ENCODE assay signal across 15 cellular contexts in genomic region chr2:135792401-135793152, GRCh38. TPM values are rescaled to one million over a fixed set of nuclear protein-coding genes. Genes with fewer than 3 reads are reported as not detected.
A peak's percentile ranks its signal among the peaks of the same experiment; 100 is the strongest.
DNase-seq lines count a peak whose midpoint lies in the region; ATAC-seq, FAIRE-seq and TF ChIP-seq lines count a peak whose summit lies in the region.
"Had no signal": no experiment of that assay in that cellular context is flagged by ENCODE, and none has a peak within 500 bp of the region (broad histone marks: within the 10 kb centered on the region; RNA-seq: fewer than 3 reads in every experiment).

No MANE protein-coding gene starts in this region.

- no peaks in the 10 kb centered on the region for H3K36me3 Mint-ChIP-seq in memory B cell
- H3K36me3 Mint-ChIP-seq in progenitor cell of endocrine pancreas (ENCODE audit: insufficient read depth): no peaks in the 10 kb centered on the region

- no peak for TF ChIP-seq CTCF in progenitor cell of endocrine pancreas (IDR thresholded peaks at IDR 0.05; ENCODE audit: unreplicated experiment)

- peaks cover 10% of the 10 kb centered on the region for H3K4me1 Mint-ChIP-seq in memory B cell
- no peaks in the 10 kb centered on the region for H3K4me1 Mint-ChIP-seq in progenitor cell of endocrine pancreas (ENCODE audit: low read depth)

- FAIRE-seq in GM12892 (lab: Jason Lieb, UNC): peak; percentile 36
- FAIRE-seq: endometrium had no signal

- H3K9me3 Mint-ChIP-seq in memory B cell: no peaks in the 10 kb centered on the region
- H3K9me3 Mint-ChIP-seq in progenitor cell of endocrine pancreas (ENCODE audit: low read depth): no peaks in the 10 kb centered on the region
- H3K9me3 Mint-ChIP-seq: stimulated activated naive CD8-positive, alpha-beta T cell treated with anti-CD3 and anti-CD28 coated beads, Interleukin-15, Interleukin-2, amounts not matched to agents 100 ng/mL and 50 ng/mL, for 24 hours had no signal

- peak; percentile 34 for ATAC-seq in GM21423 (IDR thresholded peaks at IDR 0.05; ENCODE audit: unreplicated experiment)
- ATAC-seq in memory B cell (ENCODE audit: low read depth): peak; percentile 64
- no peak for ATAC-seq in HG03135 (IDR thresholded peaks at IDR 0.05; ENCODE audit: unreplicated experiment)
- ATAC-seq: left lung had no signal

- H3K27ac Mint-ChIP-seq in memory B cell: no peak overlapping the region
- no peak overlapping the region for H3K27ac Mint-ChIP-seq in progenitor cell of endocrine pancreas
- H3K27ac Mint-ChIP-seq: stimulated activated naive CD8-positive, alpha-beta T cell treated with anti-CD3 and anti-CD28 coated beads, Interleukin-15, Interleukin-2, amounts not matched to agents 100 ng/mL and 50 ng/mL, for 24 hours had no signal

- no peak for TF ChIP-seq POLR2A in GM12892 (IDR thresholded peaks at IDR 0.05; ENCODE audit: low read depth, low read length)

- H3K27me3 Mint-ChIP-seq in memory B cell: no peaks in the 10 kb centered on the region
- no peaks in the 10 kb centered on the region for H3K27me3 Mint-ChIP-seq in progenitor cell of endocrine pancreas
- H3K27me3 Mint-ChIP-seq: stimulated activated naive CD8-positive, alpha-beta T cell treated with anti-CD3 and anti-CD28 coated beads, Interleukin-15, Interleukin-2, amounts not matched to agents 100 ng/mL and 50 ng/mL, for 24 hours had no signal

- H3K4me3 Mint-ChIP-seq in memory B cell: no peak overlapping the region
- no peak overlapping the region for H3K4me3 Mint-ChIP-seq in progenitor cell of endocrine pancreas (ENCODE audit: low read depth)
- H3K4me3 Mint-ChIP-seq: stimulated activated naive CD8-positive, alpha-beta T cell treated with anti-CD3 and anti-CD28 coated beads, Interleukin-15, Interleukin-2, amounts not matched to agents 100 ng/mL and 50 ng/mL, for 24 hours had no signal

- no peak for DNase-seq in GM12892 (ENCODE audit: insufficient read length)
- DNase-seq in RPMI8226: peak; percentile 78
- peak in 1 of 2 donors; percentile 5 for DNase-seq in memory B cell (ENCODE audit: low spot score in 2 of 2)
- no peak for DNase-seq in NCI-H1092 treated with DMSO at 0.1 percent for 48 hours (lab: John Stamatoyannopoulos, UW)
- no peak for DNase-seq in progenitor cell of endocrine pancreas (ENCODE audit: low spot score, unreplicated experiment)
- DNase-seq in HK-2 (ENCODE audit: unreplicated experiment): no peak
- DNase-seq: GDM1, HCEC 1CT, left lung, MG63, NCI-H345 had no signal

RNA-seq across cellular contexts. Expression of gene LCT, which starts 44.4 kb away (rescaled TPM):
- polyA plus RNA-seq in GM12892 (2012; ENCODE audit: missing spikeins): 0.04 TPM
- total RNA-seq in progenitor cell of endocrine pancreas: 0.19 TPM in 1 of 2 replicates, not detected in the other

RNA-seq across cellular contexts. Expression of gene UBXN4, which starts 50.9 kb away (rescaled TPM):
- 71.3 TPM for polyA plus RNA-seq in GM12892 (2012; ENCODE audit: missing spikeins)
- 140 and 143 TPM in 2 replicates for total RNA-seq in progenitor cell of endocrine pancreas
